In genomic region chr6:26249709-26249958, GRCh38 we compare ENCODE assay signal across 8 cellular contexts.
DNase-seq lines count a peak whose midpoint lies in the region; ATAC-seq, FAIRE-seq and TF ChIP-seq lines count a peak whose summit lies in the region.

No MANE protein-coding gene starts in this region.

- peak overlapping the region; percentile 87 for H3K4me3 ChIP-seq in HUES64 (ENCODE audit: low read length)
- peak overlapping the region; percentile 57 to 74 for H3K4me3 ChIP-seq in ascending aorta
- H3K4me3 ChIP-seq in HepG2 (replicated peaks in 1 of 3; ENCODE audit: insufficient read depth in 1 of 3, low read depth in 2 of 3, low read length in 3 of 3), result peak overlapping the region; percentile 55 to 80 (median 60)
- peak overlapping the region; percentile 27 to 54 (median 42) for H3K4me3 ChIP-seq in tibial nerve

- intact Hi-C loops in ascending aorta (cut with DNase I) (no loop called here), HepG2 (cut with micrococcal nuclease; ENCODE audit: unreplicated experiment) (no loop called here)

- POLR2A ChIA-PET in HepG2 (lab: Yijun Ruan, JAX), result interaction anchor here (1.0 to 2.5 kb wide), 9 partner anchors 10 to 91 kb away, joined by 3 to 20 read pairs (median 8); a partner anchor contains a TSS

- H3K36me3 ChIP-seq in HUES64 (ENCODE audit: insufficient read depth, low read length) (no peaks in the 10 kb centered on the region), ascending aorta (no peaks in the 10 kb centered on the region), HepG2 (replicated peaks in 1 of 2; ENCODE audit: control insufficient read depth in 1 of 2, insufficient read depth in 2 of 2, low read length in 2 of 2) (no peaks in the 10 kb centered on the region), tibial nerve (no peaks in the 10 kb centered on the region)

- TF ChIP-seq POLR2A in HepG2 (IDR thresholded peaks at IDR 0.05; ENCODE audit: insufficient read depth in 1 of 2, low read depth in 2 of 2, low read length in 2 of 2), result no peak; a peak in 1 of 4 replicates
- TF ChIP-seq POLR2A in tibial nerve (IDR thresholded peaks at IDR 0.05), result no peak

- TF ChIP-seq EP300 in HepG2 (IDR thresholded peaks at IDR 0.05; ENCODE audit: low read depth in 2 of 2, low read length in 2 of 2) (no peak), HepG2 (CRISPR knock-in tag; IDR thresholded peaks at IDR 0.05; ENCODE audit: borderline replicate concordance) (no peak), tibial nerve (IDR thresholded peaks at IDR 0.05) (no peak)

- H3K9ac ChIP-seq in HUES64 (ENCODE audit: low read depth, low read length), result peak overlapping the region; percentile 98
- peak overlapping the region; percentile 54 for H3K9ac ChIP-seq in HepG2 (ENCODE audit: insufficient read depth, low read depth, low read length)

- TF ChIP-seq CTCF in ascending aorta (IDR thresholded peaks at IDR 0.05) (no peak), HepG2 (CRISPR knock-in tag; IDR thresholded peaks at IDR 0.05) (no peak), tibial nerve (IDR thresholded peaks at IDR 0.05) (no peak)

- no peak for FAIRE-seq in HepG2 (lab: Jason Lieb, UNC)

- peak overlapping the region; percentile 97 for H3K4me2 ChIP-seq in HepG2 (ENCODE audit: low read depth, low read length)

- CTCF ChIA-PET in HepG2 (lab: Yijun Ruan, JAX; ENCODE audit: low intra/inter-chr PET ratio, low total read pairs), result no interaction called here

- WGBS in HUES64, result 2% methylated on average over 12 of the region's 13 CpGs
- WGBS in HepG2 (ENCODE audit: low lambda C conversion rate), result 19% methylated on average over 13 of the region's 13 CpGs
- WGBS in tibial nerve, 2 donors, result 1 to 2% methylated on average over 13 of the region's 13 CpGs

- ATAC-seq in GM19438 (IDR thresholded peaks at IDR 0.05; ENCODE audit: low read depth, unreplicated experiment) (peak; percentile 20), HepG2 (peak; percentile 62)

- H3K27me3 ChIP-seq in HUES64 (ENCODE audit: insufficient read depth, low read length) (no peaks in the 10 kb centered on the region), ascending aorta (peaks cover 5% of the 10 kb centered on the region), HepG2 (ENCODE audit: control insufficient read depth in 1 of 2, insufficient read depth in 2 of 2, low read length in 2 of 2) (peaks cover 2 to 37% of the 10 kb centered on the region in 2 experiments; a peak in 3 of 5 replicates), tibial nerve (peaks cover 0 to 83% of the 10 kb centered on the region in 2 donors)

- no peak for TF ChIP-seq RAD21 in HepG2 (CRISPR knock-in tag; IDR thresholded peaks at IDR 0.05)

- in situ Hi-C loops in HepG2 (cut with HindIII; ENCODE audit: extremely low pct_ligation_motif_present, low pct_unique_long_range_greater_than_20kb), result no loop called here

- H3K27ac ChIP-seq in HUES64 (ENCODE audit: low read depth, low read length) (peak overlapping the region; percentile 99), ascending aorta (peak overlapping the region; percentile 13 to 54), HepG2 (ENCODE audit: extremely low read length, insufficient read depth, low read length) (peak overlapping the region; percentile 52), tibial nerve (peak overlapping the region in 3 of 4 donors; percentile 57 to 84 (median 72))

- H3K9me3 ChIP-seq in HUES64 (ENCODE audit: insufficient read depth, low read depth, low read length) (no peaks in the 10 kb centered on the region), ascending aorta (no peaks in the 10 kb centered on the region), HepG2 (ENCODE audit: low read length) (no peaks in the 10 kb centered on the region), tibial nerve (no peaks in the 10 kb centered on the region)

- H2AFZ ChIP-seq in HepG2 (ENCODE audit: low read length), result peak overlapping the region; percentile 74

- no peaks in the 10 kb centered on the region for H3K79me2 ChIP-seq in HepG2 (ENCODE audit: insufficient read depth, low read length)

- BruUV-seq in HepG2 (replicated peaks; lab: Mats Ljungman, UMichigan), result no TSS peak

- H4K20me1 ChIP-seq in HepG2 (ENCODE audit: insufficient read depth, low read length), result no peaks in the 10 kb centered on the region

- H3K4me1 ChIP-seq in HUES64 (ENCODE audit: insufficient read depth, low read length) (peaks cover 9% of the 10 kb centered on the region), ascending aorta (peaks cover 0 to 10% of the 10 kb centered on the region in 2 donors), HepG2 (ENCODE audit: insufficient read depth, low read length) (peaks cover 40% of the 10 kb centered on the region), tibial nerve (peaks cover 0 to 8% (median 0%) of the 10 kb centered on the region in 4 donors)

- DNase-seq in DMS114 treated with DMSO at 0.1 percent for 48 hours (lab: John Stamatoyannopoulos, UW; ENCODE audit: unreplicated experiment) (peak; percentile 85), ascending aorta (ENCODE audit: low spot score in 2 of 2) (no peak), HepG2 (ENCODE audit: low spot score) (no peak), tibial nerve (ENCODE audit: low spot score in 2 of 2) (no peak), A172 (ENCODE audit: low spot score) (no peak), NCI-H128 (lab: John Stamatoyannopoulos, UW; ENCODE audit: unreplicated experiment) (no peak)

TF ChIP-seq in HepG2, 621 proteins besides CTCF, POLR2A, EP300 and RAD21:
- TF ChIP-seq ZNF614 (CRISPR knock-in tag; IDR thresholded peaks at IDR 0.05; ENCODE audit: borderline replicate concordance), result 0 out of 2 replicates have a peak, but pooled peaks have one; percentile 7
- TF ChIP-seq MYC (CRISPR knock-in tag; IDR thresholded peaks at IDR 0.05; ENCODE audit: borderline replicate concordance), result no peak
- 0 out of 2 replicates have a peak, but pooled peaks have one; percentile 3 for TF ChIP-seq KMT2A (CRISPR knock-in tag; IDR thresholded peaks at IDR 0.05)
- no peak for TF ChIP-seq NCOA1 (CRISPR knock-in tag; IDR thresholded peaks at IDR 0.05)
- TF ChIP-seq KDM5A (IDR thresholded peaks at IDR 0.05; ENCODE audit: borderline replicate concordance, low read length), result no peak
- TF ChIP-seq NFKB2 (CRISPR knock-in tag; IDR thresholded peaks at IDR 0.05; ENCODE audit: borderline replicate concordance), result 0 out of 2 replicates have a peak, but pooled peaks have one; percentile 2
- peak; percentile 39; the same call in 1 of the 2 replicates for TF ChIP-seq ZNF563 (CRISPR knock-in tag; IDR thresholded peaks at IDR 0.05)
- no peak for TF ChIP-seq PTBP1 (IDR thresholded peaks at IDR 0.05; ENCODE audit: low read depth, low read length, poor library complexity, severe bottlenecking)
- TF ChIP-seq KLF12 (CRISPR knock-in tag; IDR thresholded peaks at IDR 0.05; ENCODE audit: borderline replicate concordance), result peak; percentile 69; the same call in 1 of the 2 replicates
- 0 out of 2 replicates have a peak, but pooled peaks have one; percentile 12 for TF ChIP-seq ZC3H13 (CRISPR knock-in tag; IDR thresholded peaks at IDR 0.05)
- TF ChIP-seq MTF2 (CRISPR knock-in tag; IDR thresholded peaks at IDR 0.05; ENCODE audit: borderline replicate concordance), result no peak
- no peak for TF ChIP-seq NFYB (CRISPR knock-in tag; IDR thresholded peaks at IDR 0.05)

Comparison
In these comparisons a context has a peak if more than half of its experiments do, and no peak if none do; other contexts are left out.
1. H3K27ac ChIP-seq: peak in every context shown above with its lines; median percentile 99 in HUES64; 72 in tibial nerve; 52 in HepG2; 34 in ascending aorta.